In the genomic region with DNA sequence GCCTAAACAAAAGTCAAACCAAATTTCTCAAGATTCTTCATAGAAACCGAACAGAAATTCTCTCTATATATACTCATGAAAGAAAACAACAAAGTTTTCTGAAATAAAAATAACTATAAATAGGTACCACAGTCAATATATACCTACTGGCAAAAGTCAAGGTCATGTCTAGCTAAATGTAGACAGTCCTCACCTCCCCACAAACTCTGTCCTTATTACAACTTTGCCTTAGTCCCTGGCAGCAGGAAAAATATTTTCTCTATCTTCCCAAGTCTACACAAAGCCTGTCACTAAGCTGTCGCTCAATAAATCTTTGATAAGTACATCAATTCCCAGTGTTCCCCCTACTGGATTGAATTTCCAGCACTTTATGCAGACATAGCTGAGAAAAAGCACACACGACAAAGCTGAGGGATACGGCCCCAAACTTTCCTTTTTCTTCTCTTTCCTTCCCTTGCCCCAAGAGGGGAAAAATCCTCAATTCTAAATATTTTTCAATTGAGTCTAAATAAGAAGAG, we compare ENCODE assay signal across 8 cellular contexts. TPM values are rescaled to one million over a fixed set of nuclear protein-coding genes. Genes with fewer than 3 reads are reported as not detected.
DNase-seq lines count a peak whose midpoint lies in the region; ATAC-seq and TF ChIP-seq lines count a peak whose summit lies in the region.

No MANE protein-coding gene starts in this region.

- H3K9me3 ChIP-seq in IMR-90 (ENCODE audit: control insufficient read depth, insufficient read depth, low read length) (0 out of 2 replicates have a peak, but pooled peaks cover 2% of the 10 kb centered on the region), mammary epithelial cell (replicated peaks; ENCODE audit: insufficient read depth, low read length) (no peaks in the 10 kb centered on the region), mucosa of descending colon (no peaks in the 10 kb centered on the region)

- H2AFZ ChIP-seq in ACC112 (ENCODE audit: low read length, unreplicated experiment) (no peak overlapping the region), IMR-90 (replicated peaks; ENCODE audit: low read length, poor library complexity) (no peak overlapping the region), mammary epithelial cell (ENCODE audit: low read depth, low read length) (no peak overlapping the region)

- ATAC-seq in IMR-90 (ENCODE audit: low read depth) (no peak), foreskin keratinocyte (no peak), mucosa of descending colon (no peak), GM21576 (IDR thresholded peaks at IDR 0.05; ENCODE audit: unreplicated experiment) (no peak)
- no peak for ATAC-seq in naive thymus-derived CD8-positive, alpha-beta T cell

- H4K8ac ChIP-seq in IMR-90 (ENCODE audit: low read depth in 2 of 2, low read length in 2 of 2): no peak overlapping the region

- TF ChIP-seq POLR2A in IMR-90 (IDR thresholded peaks at IDR 0.05; ENCODE audit: low read depth, low read length): no peak

- H4K5ac ChIP-seq in IMR-90 (ENCODE audit: low read depth, low read length): no peak overlapping the region

- POLR2A ChIA-PET in IMR-90 (lab: Charles Lee; ENCODE audit: unreplicated experiment): no interaction called here
- POLR2A ChIA-PET in naive thymus-derived CD8-positive, alpha-beta T cell (lab: Charles Lee): interaction anchor here (0.6 kb wide), 1 partner anchor 101 kb away, joined by 3 read pairs; a partner anchor contains a TSS

- CTCF ChIA-PET in IMR-90 (lab: Yijun Ruan, JAX) (interaction anchor here (0.6 to 1.2 kb wide), 6 partner anchors 8 to 125 kb away, joined by 3 to 4 read pairs (median 3); a partner anchor contains a TSS), mammary epithelial cell (lab: Charles Lee; ENCODE audit: low non-redundant PET) (no interaction called here)

- no peak overlapping the region for H2BK20ac ChIP-seq in IMR-90 (ENCODE audit: low read depth, low read length)

- H3K56ac ChIP-seq in IMR-90 (ENCODE audit: extremely low read depth, insufficient read depth, low read length): no peak overlapping the region

- TSS peak; percentile 34 for BruUV-seq in IMR-90 (replicated peaks; lab: Mats Ljungman, UMichigan)
- BruUV-seq in mammary epithelial cell (replicated peaks; lab: Mats Ljungman, UMichigan): no TSS peak

- H4K91ac ChIP-seq in IMR-90 (ENCODE audit: insufficient read depth, low read depth, low read length): no peak overlapping the region

- H3K27ac ChIP-seq in ACC112 (ENCODE audit: low read depth, low read length): peak overlapping the region; percentile 90
- no peak overlapping the region for H3K27ac ChIP-seq in IMR-90 (ENCODE audit: insufficient read depth, low read length)
- peak overlapping the region; percentile 70 for H3K27ac ChIP-seq in mammary epithelial cell (ENCODE audit: insufficient read depth, low read depth, low read length)
- H3K27ac ChIP-seq in foreskin keratinocyte: no peak overlapping the region

- dilution Hi-C loops in IMR-90 (cut with HindIII; ENCODE audit: low sequenced_read_pairs, unreplicated experiment) (no loop called here), mammary epithelial cell (cut with HindIII; ENCODE audit: low sequenced_read_pairs) (loop anchor here (10.0 kb wide), 1 partner anchor 222 kb away; no protein-coding TSS in a partner anchor)

- peaks cover 18% of the 10 kb centered on the region for H3K9me1 ChIP-seq in IMR-90 (ENCODE audit: insufficient read depth, low read length)

- TF ChIP-seq CTCF in IMR-90 (conservative IDR thresholded peaks at IDR 0.05; ENCODE audit: low read depth, low read length) (no peak), mammary epithelial cell (conservative IDR thresholded peaks at IDR 0.05 in 1 of 2, IDR thresholded peaks at IDR 0.05 in 1 of 2; ENCODE audit: extremely low read depth in 1 of 2, insufficient read depth in 1 of 2, low read depth in 1 of 2, low read length in 2 of 2) (no peak), foreskin keratinocyte (conservative IDR thresholded peaks at IDR 0.05) (no peak), mucosa of descending colon (IDR thresholded peaks at IDR 0.05) (no peak)

- no peak overlapping the region; the same call in 1 of the 2 replicates for H3K23ac ChIP-seq in IMR-90 (ENCODE audit: low read depth, low read length)

- H3K4me2 ChIP-seq in IMR-90 (ENCODE audit: low read depth, low read length) (peak overlapping the region; percentile 99), mammary epithelial cell (ENCODE audit: insufficient read depth, low read depth, low read length) (peak overlapping the region; percentile 73)

- H3K79me2 ChIP-seq in ACC112 (ENCODE audit: control insufficient read depth, insufficient read depth, low read length, unreplicated experiment) (peaks cover 52% of the 10 kb centered on the region), mammary epithelial cell (ENCODE audit: insufficient read depth, low read length) (peaks cover 71% of the 10 kb centered on the region)

- no peak overlapping the region for H3K4ac ChIP-seq in IMR-90 (ENCODE audit: low read depth, low read length)

- H2BK5ac ChIP-seq in IMR-90 (ENCODE audit: low read depth, low read length, poor library complexity, severe bottlenecking): no peak overlapping the region

- H2AK5ac ChIP-seq in IMR-90 (ENCODE audit: low read depth, low read length): no peak overlapping the region

- DNase-seq in IMR-90 (no peak), mammary epithelial cell (no peak), foreskin keratinocyte (no peak), inferior parietal cortex (ENCODE audit: extremely low spot score) (no peak), mucosa of descending colon (no peak)
- DNase-seq in naive thymus-derived CD8-positive, alpha-beta T cell: peak in 1 of 10 donors; percentile 6

- peak overlapping the region; percentile 83 to 98 (median 96) for H3K27ac Mint-ChIP-seq in naive thymus-derived CD8-positive, alpha-beta T cell

- no peak overlapping the region for H3K14ac ChIP-seq in IMR-90 (replicated peaks; ENCODE audit: low read depth, low read length)

- H3K9me3 Mint-ChIP-seq in naive thymus-derived CD8-positive, alpha-beta T cell: peaks cover 0 to 6% (median 0%) of the 10 kb centered on the region in 9 donors

- peak overlapping the region; percentile 90 to 100 (median 93) for H3K4me3 Mint-ChIP-seq in naive thymus-derived CD8-positive, alpha-beta T cell

- peaks cover 20 to 49% of the 10 kb centered on the region in 2 experiments for H3K79me1 ChIP-seq in IMR-90 (ENCODE audit: low read depth in 1 of 2, low read length in 2 of 2)

- H3K18ac ChIP-seq in IMR-90 (ENCODE audit: low read depth, low read length): no peak overlapping the region

- H3K9ac ChIP-seq in IMR-90 (ENCODE audit: low read depth, low read length): no peak overlapping the region; the same call in 1 of the 2 replicates
- H3K9ac ChIP-seq in mammary epithelial cell (ENCODE audit: insufficient read depth, low read length): peak overlapping the region; percentile 61

- no peak overlapping the region for H2AK9ac ChIP-seq in IMR-90 (replicated peaks; ENCODE audit: low read depth, low read length, poor library complexity)

- intact Hi-C loops in IMR-90 (cut with micrococcal nuclease) (loop anchor here (5.0 kb wide), 1 partner anchor 389 kb away; a partner anchor contains a TSS), mammary epithelial cell (cut with micrococcal nuclease) (loop anchor here (5.0 kb wide), 1 partner anchor 181 kb away; no protein-coding TSS in a partner anchor), mucosa of descending colon (cut with DNase I, micrococcal nuclease) (no loop called here)

- H2BK15ac ChIP-seq in IMR-90 (ENCODE audit: low read depth, low read length): no peak overlapping the region

- peaks cover 24 to 68% (median 64%) of the 10 kb centered on the region in 4 donors for H3K4me1 Mint-ChIP-seq in naive thymus-derived CD8-positive, alpha-beta T cell

- no peaks in the 10 kb centered on the region for H3K27me3 Mint-ChIP-seq in naive thymus-derived CD8-positive, alpha-beta T cell

- H3K4me1 ChIP-seq in ACC112 (ENCODE audit: control insufficient read depth, insufficient read depth, low read length, unreplicated experiment) (peaks cover 35% of the 10 kb centered on the region), IMR-90 (ENCODE audit: control insufficient read depth, insufficient read depth, low read length) (peaks cover 17% of the 10 kb centered on the region), mammary epithelial cell (ENCODE audit: insufficient read depth, low read length) (peaks cover 37% of the 10 kb centered on the region), foreskin keratinocyte (peaks cover 16% of the 10 kb centered on the region), mucosa of descending colon (ENCODE audit: low read depth) (peaks cover 38% of the 10 kb centered on the region)

- no CpG with 5 or more reads among the region's 4 CpGs for WGBS in IMR-90 (ENCODE audit: extremely low coverage in 2 of 2, insufficient read length in 1 of 2), 2 experiments
- WGBS in mammary epithelial cell (ENCODE audit: low coverage, missing lambda C conversion rate): 65% methylated on average over 4 of the region's 4 CpGs

- no peak overlapping the region for H2BK120ac ChIP-seq in IMR-90 (ENCODE audit: low read depth, low read length)

- TF ChIP-seq RAD21 in IMR-90 (IDR thresholded peaks at IDR 0.05; ENCODE audit: low read length): no peak

- H3K36me3 Mint-ChIP-seq in naive thymus-derived CD8-positive, alpha-beta T cell: peaks cover 0 to 3% (median 0%) of the 10 kb centered on the region in 3 donors

- H3K27me3 ChIP-seq in ACC112 (ENCODE audit: insufficient read depth, low read length): no peaks in the 10 kb centered on the region
- no peaks in the 10 kb centered on the region for H3K27me3 ChIP-seq in IMR-90 (ENCODE audit: control insufficient read depth, insufficient read depth, low read length)
- H3K27me3 ChIP-seq in mammary epithelial cell (ENCODE audit: insufficient read depth, low read length): no peaks in the 10 kb centered on the region
- H3K27me3 ChIP-seq in foreskin keratinocyte: no peaks in the 10 kb centered on the region

- H4K20me1 ChIP-seq in IMR-90 (ENCODE audit: insufficient read depth, low read length): peaks cover 54% of the 10 kb centered on the region
- no peaks in the 10 kb centered on the region for H4K20me1 ChIP-seq in mammary epithelial cell (ENCODE audit: insufficient read depth, low read length)

- H3K4me3 ChIP-seq in ACC112 (ENCODE audit: low read depth, low read length): peak overlapping the region; percentile 95
- no peak overlapping the region; the same call in 1 of the 2 replicates for H3K4me3 ChIP-seq in IMR-90 (ENCODE audit: insufficient read depth, low read depth, low read length)
- H3K4me3 ChIP-seq in mammary epithelial cell (replicated peaks in 1 of 3; ENCODE audit: insufficient read depth in 1 of 3, low read depth in 2 of 3, low read length in 3 of 3): peak overlapping the region in 1 of 3 experiments; percentile 76
- no peak overlapping the region for H3K4me3 ChIP-seq in mucosa of descending colon

- in situ Hi-C loops in IMR-90 (cut with MboI; ENCODE audit: low sequenced_read_pairs): loop anchor here (5.0 kb wide), 1 partner anchor 104 kb away; no protein-coding TSS in a partner anchor
- in situ Hi-C loops in mammary epithelial cell (cut with MboI; ENCODE audit: low sequenced_read_pairs in 2 of 2): loop anchor here in 1 of 2 donors (10.0 kb wide), 1 partner anchor 102 kb away; a partner anchor contains a TSS

- no peaks in the 10 kb centered on the region for H3K36me3 ChIP-seq in ACC112 (ENCODE audit: insufficient read depth, low read length)
- H3K36me3 ChIP-seq in IMR-90 (ENCODE audit: control insufficient read depth, insufficient read depth, low read length): no peaks in the 10 kb centered on the region
- no peaks in the 10 kb centered on the region for H3K36me3 ChIP-seq in mammary epithelial cell (ENCODE audit: insufficient read depth, low read length)
- H3K36me3 ChIP-seq in mucosa of descending colon (ENCODE audit: low read depth): peaks cover 4% of the 10 kb centered on the region

RNA-seq across cellular contexts. Expression of a gene that starts 2.7 kb away (rescaled TPM):
- 36.4 and 39.1 TPM in 2 replicates for total RNA-seq in IMR-90 (2012; rRNA removed)
- 52.8 and 54.0 TPM in 2 replicates for polyA plus RNA-seq in IMR-90 (2012; rRNA removed)
- 38.3 and 51.0 TPM in 2 replicates for polyA plus RNA-seq in IMR-90 (2012; cell fraction: cytosol; rRNA removed)
- polyA plus RNA-seq in IMR-90 (2012; cell fraction: nucleus; rRNA removed; ENCODE audit: low replicate concordance): 35.9 and 51.2 TPM in 2 replicates
- 10 to 100 TPM; 40.7 to 43.6 TPM for total RNA-seq in mammary epithelial cell
- 51.3 TPM for polyA plus RNA-seq in mammary epithelial cell
- 33.4 TPM for polyA minus RNA-seq in mammary epithelial cell
- total RNA-seq in naive thymus-derived CD8-positive, alpha-beta T cell: 10 to 100 TPM; 25.3 to 30.0 TPM
- 10 to 100 TPM; 23.9 to 38.8 (median 27.5) TPM for polyA plus RNA-seq in naive thymus-derived CD8-positive, alpha-beta T cell
- 43.9 and 48.3 TPM in 2 replicates for total RNA-seq in foreskin keratinocyte
- polyA plus RNA-seq in foreskin keratinocyte: 42.2 and 47.6 TPM in 2 replicates
- 10 to 100 TPM; 18.8 to 24.0 (median 23.3) TPM for total RNA-seq in mucosa of descending colon

Comparison
In these comparisons a context has a peak if more than half of its experiments do, and no peak if none do; other contexts are left out.
1. H3K27ac ChIP-seq: peak in ACC112 (single experiment) and mammary epithelial cell (single experiment); none in IMR-90 (single experiment) and foreskin keratinocyte (single experiment).
2. intact Hi-C loops: an anchor here in IMR-90 (5.0 kb wide) and mammary epithelial cell (5.0 kb wide); none called in mucosa of descending colon.